Comparison of ENCODE assay signal across 13 cellular contexts in genomic region chr18:73520229-73520628, GRCh38.
DNase-seq lines count a peak whose midpoint lies in the region; ATAC-seq, FAIRE-seq and TF ChIP-seq lines count a peak whose summit lies in the region.
"Had no signal": no experiment of that assay in that cellular context is flagged by ENCODE, and none has a peak within 500 bp of the region (broad histone marks: within the 10 kb centered on the region; RNA-seq: fewer than 3 reads in every experiment).

No MANE protein-coding gene starts in this region.

- no peak for TF ChIP-seq EP300 in HepG2 (IDR thresholded peaks at IDR 0.05; ENCODE audit: low read depth in 2 of 2, low read length in 2 of 2)
- TF ChIP-seq EP300 in HepG2 (CRISPR knock-in tag; IDR thresholded peaks at IDR 0.05; ENCODE audit: borderline replicate concordance), result no peak
- TF ChIP-seq EP300 in stomach (IDR thresholded peaks at IDR 0.05), result no peak

- no peak for FAIRE-seq in HepG2 (lab: Jason Lieb, UNC)

- 10% methylated on average over 5 of the region's 5 CpGs for WGBS in HepG2 (ENCODE audit: low lambda C conversion rate)
- whole genome bisulfite sequencing in stomach, 5 donors, result 54 to 66% (median 60%) methylated on average over 5 of the region's 5 CpGs

- H3K4me2 ChIP-seq in Loucy (ENCODE audit: low read depth, low read length, poor library complexity, severe bottlenecking) (no peak overlapping the region), HepG2 (ENCODE audit: low read depth, low read length) (no peak overlapping the region)

- no peaks in the 10 kb centered on the region for H3K9me2 ChIP-seq in Loucy (replicated peaks; ENCODE audit: low read depth, low read length)

- ATAC-seq in HepG2, result peak; percentile 83
- ATAC-seq: psoas muscle had no signal

- no peaks in the 10 kb centered on the region for H3F3A ChIP-seq in Loucy (ENCODE audit: low read depth)

- H3K9ac ChIP-seq in Loucy (ENCODE audit: low read depth, low read length, poor library complexity, severe bottlenecking) (no peak overlapping the region), HepG2 (ENCODE audit: insufficient read depth, low read depth, low read length) (no peak overlapping the region)

- CTCF ChIA-PET in AG04450 (lab: Charles Lee), result no interaction called here
- CTCF ChIA-PET in HepG2 (lab: Yijun Ruan, JAX; ENCODE audit: low intra/inter-chr PET ratio, low total read pairs), result no interaction called here

- H3K79me2 ChIP-seq in Loucy (ENCODE audit: insufficient read depth, low read length) (no peaks in the 10 kb centered on the region), HepG2 (ENCODE audit: insufficient read depth, low read length) (no peaks in the 10 kb centered on the region)

- in situ Hi-C loops in HepG2 (cut with HindIII; ENCODE audit: extremely low pct_ligation_motif_present, low pct_unique_long_range_greater_than_20kb), result loop anchor here (10.0 kb wide), 1 partner anchor 755 kb away; no protein-coding TSS in a partner anchor

- H2AFZ ChIP-seq in Loucy (ENCODE audit: low read length) (no peak overlapping the region), HepG2 (ENCODE audit: low read length) (no peak overlapping the region)

- no TSS peak for BruUV-seq in HepG2 (replicated peaks; lab: Mats Ljungman, UMichigan)

- H3K4me3 ChIP-seq in AG04450 (ENCODE audit: low read depth, low read length), result no peak overlapping the region
- no peak overlapping the region for H3K4me3 ChIP-seq in Loucy (ENCODE audit: low read length, poor library complexity, severe bottlenecking)
- no peak overlapping the region for H3K4me3 ChIP-seq in choroid plexus epithelial cell (ENCODE audit: low read depth, low read length)
- H3K4me3 ChIP-seq in HepG2 (replicated peaks in 1 of 3; ENCODE audit: insufficient read depth in 1 of 3, low read depth in 2 of 3, low read length in 3 of 3), result no peak overlapping the region
- no peak overlapping the region for H3K4me3 ChIP-seq in stomach
- H3K4me3 ChIP-seq: psoas muscle had no signal

- intact Hi-C loops in HepG2 (cut with micrococcal nuclease; ENCODE audit: unreplicated experiment), result no loop called here
- intact Hi-C loops in stomach (cut with DNase I; ENCODE audit: low total_unique reads), result no loop called here

- H3K4me1 ChIP-seq in Loucy (ENCODE audit: insufficient read depth, low read length, poor library complexity, severe bottlenecking) (no peaks in the 10 kb centered on the region), HepG2 (ENCODE audit: insufficient read depth, low read length) (no peaks in the 10 kb centered on the region), stomach (no peaks in the 10 kb centered on the region)
- H3K4me1 ChIP-seq: psoas muscle had no signal

- TF ChIP-seq POLR2A in HepG2 (IDR thresholded peaks at IDR 0.05; ENCODE audit: insufficient read depth in 1 of 2, low read depth in 2 of 2, low read length in 2 of 2) (no peak), stomach (IDR thresholded peaks at IDR 0.05) (no peak)

- TF ChIP-seq RAD21 in HepG2 (CRISPR knock-in tag; IDR thresholded peaks at IDR 0.05), result no peak

- H3K27ac ChIP-seq in AG04450 (ENCODE audit: low read depth, low read length) (no peak overlapping the region), HepG2 (ENCODE audit: extremely low read length, insufficient read depth, low read length) (no peak overlapping the region), stomach (no peak overlapping the region)
- H3K27ac ChIP-seq: psoas muscle had no signal

- POLR2A ChIA-PET in AG04450 (lab: Yijun Ruan, JAX), result no interaction called here
- POLR2A ChIA-PET in HepG2 (lab: Yijun Ruan, JAX), result no interaction called here

- H3K27me3 ChIP-seq in AG04450 (ENCODE audit: control insufficient read depth, insufficient read depth, low read length), result no peaks in the 10 kb centered on the region
- no peaks in the 10 kb centered on the region for H3K27me3 ChIP-seq in Loucy (ENCODE audit: insufficient read depth, low read length, poor library complexity, severe bottlenecking)
- H3K27me3 ChIP-seq in HepG2 (ENCODE audit: control insufficient read depth in 1 of 2, insufficient read depth in 2 of 2, low read length in 2 of 2), result no peaks in the 10 kb centered on the region
- no peaks in the 10 kb centered on the region for H3K27me3 ChIP-seq in stomach

- H3K9me3 ChIP-seq in AG04450 (ENCODE audit: control insufficient read depth, insufficient read depth, low read length) (no peaks in the 10 kb centered on the region), Loucy (ENCODE audit: insufficient read depth, low read depth, low read length) (no peaks in the 10 kb centered on the region), HepG2 (ENCODE audit: low read length) (no peaks in the 10 kb centered on the region), stomach (no peaks in the 10 kb centered on the region)
- H3K9me3 ChIP-seq: psoas muscle had no signal

- TF ChIP-seq CTCF in AG04450 (IDR thresholded peaks at IDR 0.05; ENCODE audit: low read depth, low read length), result peak; percentile 23; the same call in 1 of the 2 replicates
- peak; percentile 29; the same call in 1 of the 2 replicates for TF ChIP-seq CTCF in Loucy (conservative IDR thresholded peaks at IDR 0.05; ENCODE audit: low read length)
- TF ChIP-seq CTCF in choroid plexus epithelial cell (conservative IDR thresholded peaks at IDR 0.05; ENCODE audit: low read depth, low read length), result peak; percentile 56
- peak; percentile 46 for TF ChIP-seq CTCF in HepG2 (CRISPR knock-in tag; IDR thresholded peaks at IDR 0.05)
- no peak for TF ChIP-seq CTCF in stomach (IDR thresholded peaks at IDR 0.05)
- TF ChIP-seq CTCF in GM20000 (IDR thresholded peaks at IDR 0.05; ENCODE audit: extremely low read depth, missing control alignments), result no peak

- DNase-seq in AG04450 (ENCODE audit: low read depth, low spot score) (no peak), choroid plexus epithelial cell (ENCODE audit: low read depth) (peak; percentile 25), HepG2 (ENCODE audit: low spot score) (peak; percentile 5), NCI-H2029 treated with DMSO at 0.1 percent for 48 hours (lab: John Stamatoyannopoulos, UW) (no peak), stomach (no peak), GM20000 (ENCODE audit: low spot score) (no peak), AG08396 (ENCODE audit: low spot score) (no peak)
- DNase-seq: activated CD4-positive, alpha-beta memory T cell treated with anti-CD3 and anti-CD28 coated beads, Interleukin-2, amount 10 ng/mL, durations not matched to agents 7 days and 5 days; DMS79; NCI-H1092 treated with DMSO at 0.1 percent for 48 hours; NCI-H524 treated with DMSO at 0.1 percent for 48 hours; psoas muscle had no signal

- H4K20me1 ChIP-seq in Loucy (ENCODE audit: insufficient read depth, low read length, poor library complexity, severe bottlenecking) (no peaks in the 10 kb centered on the region), HepG2 (ENCODE audit: insufficient read depth, low read length) (no peaks in the 10 kb centered on the region)

- H3K36me3 ChIP-seq in Loucy (ENCODE audit: insufficient read depth, low read length) (no peaks in the 10 kb centered on the region), HepG2 (replicated peaks in 1 of 2; ENCODE audit: control insufficient read depth in 1 of 2, insufficient read depth in 2 of 2, low read length in 2 of 2) (no peaks in the 10 kb centered on the region), stomach (no peaks in the 10 kb centered on the region)

TF ChIP-seq in HepG2, 621 proteins besides CTCF, POLR2A, EP300 and RAD21:
- TF ChIP-seq STAG1 (CRISPR knock-in tag; IDR thresholded peaks at IDR 0.05) (peak; percentile 56), KAT8 (CRISPR knock-in tag; IDR thresholded peaks at IDR 0.05) (no peak), SMC3 (IDR thresholded peaks at IDR 0.05; ENCODE audit: low read length) (peak; percentile 64)

Comparison
In these comparisons a context has a peak if more than half of its experiments do, and no peak if none do; other contexts are left out.
1. DNase-seq: peak in choroid plexus epithelial cell (single experiment) and HepG2 (single experiment); none in AG04450 (single experiment), NCI-H2029 treated with DMSO at 0.1 percent for 48 hours (single experiment), stomach (single experiment), GM20000 (single experiment) and AG08396 (single experiment).
2. CTCF ChIP-seq: peak in AG04450 (single experiment), Loucy (single experiment), choroid plexus epithelial cell (single experiment) and HepG2 (single experiment); none in stomach (0 of 7) and GM20000 (single experiment).